In genomic region chr11:64870176-64870892, GRCh38 we compare ENCODE assay signal across 8 cellular contexts. TPM values are rescaled to one million over a fixed set of nuclear protein-coding genes. Genes with fewer than 3 reads are reported as not detected.
DNase-seq lines count a peak whose midpoint lies in the region; ATAC-seq and TF ChIP-seq lines count a peak whose summit lies in the region.

No MANE protein-coding gene starts in this region.

- no peaks in the 10 kb centered on the region for H3K9me2 ChIP-seq in Karpas-422 (replicated peaks; ENCODE audit: insufficient read depth, low read length)

- peak overlapping the region; percentile 50 for H3K4me2 ChIP-seq in Karpas-422 (ENCODE audit: low read depth, low read length, poor library complexity, severe bottlenecking)

- H2AFZ ChIP-seq in Karpas-422 (ENCODE audit: low read length), result no peak overlapping the region

- intact Hi-C loops in right lobe of liver (cut with DNase I) (no loop called here), tibial artery (cut with DNase I; ENCODE audit: low total_unique reads) (no loop called here)

- no peak for TF ChIP-seq CTCF in astrocyte of the spinal cord (IDR thresholded peaks at IDR 0.05; ENCODE audit: low read depth, low read length)
- no peak for TF ChIP-seq CTCF in right lobe of liver (IDR thresholded peaks at IDR 0.05)
- TF ChIP-seq CTCF in tibial artery (IDR thresholded peaks at IDR 0.05), result no peak

- H3K4me3 ChIP-seq in Karpas-422 (ENCODE audit: low read length), result peak overlapping the region; percentile 21; the same call in 1 of the 2 replicates
- H3K4me3 ChIP-seq in astrocyte of the spinal cord (ENCODE audit: low read depth, low read length), result no peak overlapping the region
- no peak overlapping the region for H3K4me3 ChIP-seq in right lobe of liver
- peak overlapping the region; percentile 23 to 24 for H3K4me3 ChIP-seq in tibial artery

- H3K36me3 ChIP-seq in Karpas-422 (ENCODE audit: insufficient read depth, low read length) (peaks cover 23% of the 10 kb centered on the region), right lobe of liver (no peaks in the 10 kb centered on the region), tibial artery (peaks cover 13 to 50% (median 26%) of the 10 kb centered on the region in 3 donors)

- WGBS in right lobe of liver (ENCODE audit: insufficient coverage, low coverage, low lambda C conversion rate, missing lambda C conversion rate), result 28% methylated on average over 8 of the region's 19 CpGs

- peaks cover 80% of the 10 kb centered on the region for H3K4me1 ChIP-seq in Karpas-422 (ENCODE audit: low read length)
- H3K4me1 ChIP-seq in right lobe of liver, result peaks cover 0 to 60% (median 36%) of the 10 kb centered on the region in 4 donors
- peaks cover 9 to 100% (median 93%) of the 10 kb centered on the region in 4 donors for H3K4me1 ChIP-seq in tibial artery

- ATAC-seq in right lobe of liver, result peak in 3 of 4 donors; percentile 12 to 39 (median 25)
- no peak for ATAC-seq in GM21526 (IDR thresholded peaks at IDR 0.05; ENCODE audit: low FRiP score, unreplicated experiment)
- ATAC-seq in HG02840 (IDR thresholded peaks at IDR 0.05; ENCODE audit: low FRiP score, unreplicated experiment), result no peak
- no peak for ATAC-seq in GM18909 (IDR thresholded peaks at IDR 0.05; ENCODE audit: poor library complexity, unreplicated experiment)

- peak overlapping the region; percentile 75 for H3K27ac ChIP-seq in Karpas-422 (ENCODE audit: low read length)
- H3K27ac ChIP-seq in right lobe of liver, result peak overlapping the region; percentile 21 to 49 (median 36)
- peak overlapping the region; percentile 91 to 97 for H3K27ac ChIP-seq in tibial artery

- peaks cover 19% of the 10 kb centered on the region; the same call in 1 of the 2 replicates for H4K20me1 ChIP-seq in Karpas-422 (ENCODE audit: insufficient read depth, low read depth, low read length)

- peaks cover 69% of the 10 kb centered on the region for H3K79me2 ChIP-seq in Karpas-422 (ENCODE audit: low read length)

- no peaks in the 10 kb centered on the region for H3K27me3 ChIP-seq in Karpas-422 (ENCODE audit: low read length)
- no peaks in the 10 kb centered on the region for H3K27me3 ChIP-seq in right lobe of liver
- no peaks in the 10 kb centered on the region for H3K27me3 ChIP-seq in tibial artery

- peak overlapping the region; percentile 30 for H3K9ac ChIP-seq in Karpas-422 (ENCODE audit: low read length)

- TF ChIP-seq POLR2A in right lobe of liver (IDR thresholded peaks at IDR 0.05), result no peak

- DNase-seq in AG08396 (ENCODE audit: low spot score) (peak; percentile 70), Karpas-422 (no peak), astrocyte of the spinal cord (ENCODE audit: low read depth, low spot score) (peak; percentile 71), right lobe of liver (peak in 1 of 3 donors; percentile 63), tibial artery (peak; percentile 66 to 87)

- in situ Hi-C loops in astrocyte of the spinal cord (cut with HindIII; ENCODE audit: low sequenced_read_pairs), result no loop called here

- H3K9me3 ChIP-seq in Karpas-422 (ENCODE audit: low read length) (no peaks in the 10 kb centered on the region), right lobe of liver (no peaks in the 10 kb centered on the region), tibial artery (no peaks in the 10 kb centered on the region)

RNA-seq across cellular contexts. Expression of gene EHD1, which starts 8.1 kb away (rescaled TPM):
- 30.8 and 77.3 TPM in 2 replicates for total RNA-seq in Karpas-422 (2014; rRNA removed; shearing (Covaris generic); ENCODE audit: low replicate concordance)
- 10 to 100 TPM; 18.8 to 36.1 (median 26.3) TPM for total RNA-seq in right lobe of liver

RNA-seq across cellular contexts. Expression of gene CDC42BPG, which starts 25.9 kb away (rescaled TPM):
- 0.15 and 0.22 TPM in 2 replicates for total RNA-seq in Karpas-422 (2014; rRNA removed; shearing (Covaris generic); ENCODE audit: low replicate concordance)
- 1 to 10 TPM in 1 of 6 experiments, under 1 TPM in 5; 0.63 to 1.1 (median 0.99) TPM for total RNA-seq in right lobe of liver

RNA-seq across cellular contexts. Expression of gene ATG2A, which starts 46.7 kb away (rescaled TPM):
- 16.2 and 24.6 TPM in 2 replicates for total RNA-seq in Karpas-422 (2014; rRNA removed; shearing (Covaris generic); ENCODE audit: low replicate concordance)
- 10 to 100 TPM; 26.4 to 42.9 (median 32.2) TPM for total RNA-seq in right lobe of liver

RNA-seq across cellular contexts. Expression of gene PPP2R5B, which starts 54.2 kb away (rescaled TPM):
- total RNA-seq in Karpas-422 (2014; rRNA removed; shearing (Covaris generic); ENCODE audit: low replicate concordance), result 1.8 and 7.5 TPM in 2 replicates
- total RNA-seq in right lobe of liver, result 10 to 100 TPM in 1 of 6 experiments, 1 to 10 TPM in 5; 6.8 to 12.6 (median 8.9) TPM

RNA-seq across cellular contexts. Expression of gene MEN1, which starts 60.0 kb away (rescaled TPM):
- 27.6 and 28.3 TPM in 2 replicates for total RNA-seq in Karpas-422 (2014; rRNA removed; shearing (Covaris generic); ENCODE audit: low replicate concordance)
- total RNA-seq in right lobe of liver, result 10 to 100 TPM; 13.1 to 21.5 (median 17.0) TPM

Comparison
In these comparisons a context has a peak if more than half of its experiments do, and no peak if none do; other contexts are left out.
1. H3K27ac ChIP-seq: peak in every context shown above with its lines; median percentile 94 in tibial artery; 75 in Karpas-422; 36 in right lobe of liver.
2. H3K4me3 ChIP-seq: peak in Karpas-422 (single experiment) and tibial artery (2 of 2); none in astrocyte of the spinal cord (single experiment) and right lobe of liver (0 of 3).
3. ATAC-seq: peak in right lobe of liver (3 of 4); none in GM21526 (single experiment), HG02840 (single experiment) and GM18909 (single experiment).